Comparison of ENCODE assay signal across 2 cellular contexts in the genomic region with DNA sequence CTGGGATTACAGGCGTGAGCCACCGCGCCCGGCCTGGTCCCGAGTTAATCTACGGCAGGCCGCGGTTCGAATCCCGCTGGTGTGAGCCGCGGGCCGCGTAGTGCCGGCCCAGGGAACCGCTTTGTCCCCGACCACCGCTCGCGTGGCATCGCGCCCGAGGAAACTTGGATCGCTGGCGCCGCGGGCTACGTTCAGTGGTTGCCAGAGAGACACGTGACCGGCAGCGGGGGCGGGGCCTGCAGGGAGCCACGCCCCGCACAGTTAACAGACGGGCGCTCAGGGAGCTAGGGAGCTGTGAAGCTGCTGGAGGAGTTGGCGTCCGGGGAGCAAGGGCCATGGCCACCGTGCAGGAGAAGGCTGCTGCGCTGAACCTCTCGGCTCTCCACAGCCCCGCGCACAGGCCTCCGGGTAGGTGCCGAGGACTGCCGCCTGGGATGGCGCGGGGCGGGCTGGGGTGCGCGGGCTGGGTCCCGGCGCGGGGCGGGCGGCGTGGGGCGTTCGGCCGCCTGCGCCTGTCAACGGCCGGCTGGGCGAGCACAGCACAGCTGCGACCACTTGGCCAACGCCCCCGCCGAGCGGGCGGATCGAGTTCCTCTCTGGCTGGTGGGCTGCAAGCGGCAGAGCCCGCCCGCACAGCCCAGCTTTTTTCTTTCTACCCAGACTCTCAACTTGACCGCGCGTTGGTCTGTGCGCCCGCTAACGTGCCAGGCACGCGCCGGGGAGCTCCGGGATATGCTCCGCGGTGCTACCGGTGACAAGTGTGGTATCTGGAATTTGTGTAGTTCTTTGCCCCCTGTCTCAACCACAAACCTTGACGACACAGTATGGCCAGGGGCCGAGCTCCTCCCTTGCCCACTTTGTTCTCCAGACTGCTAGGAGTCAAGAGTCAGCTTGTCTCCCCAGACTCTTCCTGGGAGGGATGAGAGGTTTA.
TF ChIP-seq lines count a peak whose summit lies in the region.

Gene DEPDC7 (plus strand): TSS at position 258 of the 931 bp plus-strand sequence. CDS start 78 bp downstream, at position 336.

TF ChIP-seq in A549, 52 proteins besides CTCF, POLR2A, EP300 and RAD21 (continues in another document):
- TF ChIP-seq MYC (IDR thresholded peaks at IDR 0.05; ENCODE audit: borderline replicate concordance, low read length), result no peak
- no peak for TF ChIP-seq POLR2AphosphoS2 (conservative IDR thresholded peaks at IDR 0.05; ENCODE audit: low read length)
- no peak for TF ChIP-seq CBX2 (IDR thresholded peaks at IDR 0.05; ENCODE audit: borderline replicate concordance, low read depth)
- no peak for TF ChIP-seq HMGXB4 (CRISPR knock-in tag; IDR thresholded peaks at IDR 0.05; ENCODE audit: borderline replicate concordance)
- no peak for TF ChIP-seq ZFP36 (IDR thresholded peaks at IDR 0.05; ENCODE audit: borderline replicate concordance, partially characterized antibody)
- no peak for TF ChIP-seq NFE2L2 (conservative IDR thresholded peaks at IDR 0.05; ENCODE audit: low read length)
- no peak for TF ChIP-seq PBX3 (IDR thresholded peaks at IDR 0.05)
- TF ChIP-seq JUNB (IDR thresholded peaks at IDR 0.05), result no peak
- TF ChIP-seq ELK1 (IDR thresholded peaks at IDR 0.05; ENCODE audit: low read depth, low read length), result no peak
- peak; percentile 70; the same call in 1 of the 2 replicates for TF ChIP-seq RNF2 (IDR thresholded peaks at IDR 0.05; ENCODE audit: borderline replicate concordance, low read depth)
- TF ChIP-seq ZNF302 (CRISPR knock-in tag; IDR thresholded peaks at IDR 0.05), result no peak
- TF ChIP-seq NPAS2 (CRISPR knock-in tag; IDR thresholded peaks at IDR 0.05; ENCODE audit: borderline replicate concordance), result peak; percentile 36; the same call in 1 of the 2 replicates
- no peak for TF ChIP-seq CHD4 (IDR thresholded peaks at IDR 0.05; ENCODE audit: borderline replicate concordance)
- no peak for TF ChIP-seq HDAC2 (IDR thresholded peaks at IDR 0.05)
- TF ChIP-seq MAFK (IDR thresholded peaks at IDR 0.05; ENCODE audit: partially characterized antibody), result no peak
- no peak for TF ChIP-seq RCOR1 (IDR thresholded peaks at IDR 0.05; ENCODE audit: low read depth, low read length)
- no peak for TF ChIP-seq EHMT2 (IDR thresholded peaks at IDR 0.05; ENCODE audit: low read depth)
- TF ChIP-seq CEBPB (IDR thresholded peaks at IDR 0.05), result no peak
- TF ChIP-seq ZC3H11A (IDR thresholded peaks at IDR 0.05), result no peak
- TF ChIP-seq FOSL2 (IDR thresholded peaks at IDR 0.05), result no peak
- TF ChIP-seq FOSL2 (CRISPR knock-in tag; IDR thresholded peaks at IDR 0.05), result no peak
- peak in 1 of 2 experiments; percentile 38; a peak in 1 of 5 replicates for TF ChIP-seq JUN (IDR thresholded peaks at IDR 0.05)
- no peak for TF ChIP-seq CBX8 (IDR thresholded peaks at IDR 0.05)
- TF ChIP-seq, protein P1, sequence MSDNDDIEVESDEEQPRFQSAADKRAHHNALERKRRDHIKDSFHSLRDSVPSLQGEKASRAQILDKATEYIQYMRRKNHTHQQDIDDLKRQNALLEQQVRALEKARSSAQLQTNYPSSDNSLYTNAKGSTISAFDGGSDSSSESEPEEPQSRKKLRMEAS (IDR thresholded peaks at IDR 0.05), result peak; percentile 92
- no peak for TF ChIP-seq MAZ (IDR thresholded peaks at IDR 0.05; ENCODE audit: borderline replicate concordance, low read depth, low read length)
- no peak for TF ChIP-seq SREBF2 (IDR thresholded peaks at IDR 0.05)
- TF ChIP-seq E2F6 (IDR thresholded peaks at IDR 0.05; ENCODE audit: borderline replicate concordance, low read depth), result peak; percentile 97
- peak; percentile 72; the same call in 1 of the 2 replicates for TF ChIP-seq ATOH8 (CRISPR knock-in tag; IDR thresholded peaks at IDR 0.05; ENCODE audit: low read depth)
- no peak for TF ChIP-seq RFX5 (IDR thresholded peaks at IDR 0.05)
- TF ChIP-seq RARB (CRISPR knock-in tag; IDR thresholded peaks at IDR 0.05), result no peak
- TF ChIP-seq TP53 (CRISPR knock-in tag; IDR thresholded peaks at IDR 0.05), result no peak

TF ChIP-seq in HepG2, 621 proteins besides CTCF, POLR2A, EP300 and RAD21 (continues in another document):
- TF ChIP-seq SOX13 (IDR thresholded peaks at IDR 0.05), result peak; percentile 10; the same call in 1 of the 2 replicates
- peak in 1 of 2 experiments; percentile 41; a peak in 2 of 4 replicates for TF ChIP-seq SOX13 (CRISPR knock-in tag; conservative IDR thresholded peaks at IDR 0.05 in 1 of 2, IDR thresholded peaks at IDR 0.05 in 1 of 2)
- peak; percentile 62 for TF ChIP-seq TEAD3 (CRISPR knock-in tag; optimal IDR thresholded peaks at IDR 0.05; ENCODE audit: borderline replicate concordance)
- peak; percentile 70; the same call in 1 of the 2 replicates for TF ChIP-seq ZBTB38 (CRISPR knock-in tag; IDR thresholded peaks at IDR 0.05)
- no peak for TF ChIP-seq NR2F6 (IDR thresholded peaks at IDR 0.05)
- TF ChIP-seq NR2F6 (CRISPR knock-in tag; IDR thresholded peaks at IDR 0.05), result peak; percentile 75; the same call in 1 of the 2 replicates
- TF ChIP-seq TRIM24 (CRISPR knock-in tag; IDR thresholded peaks at IDR 0.05), result no peak
- TF ChIP-seq ZBTB42 (CRISPR knock-in tag; IDR thresholded peaks at IDR 0.05), result 0 out of 2 replicates have a peak, but pooled peaks have one; percentile 71
- no peak for TF ChIP-seq HIC2 (CRISPR knock-in tag; IDR thresholded peaks at IDR 0.05; ENCODE audit: low read depth)
- TF ChIP-seq ZSCAN5A (CRISPR knock-in tag; IDR thresholded peaks at IDR 0.05; ENCODE audit: borderline replicate concordance), result peak; percentile 7; the same call in 1 of the 2 replicates
- TF ChIP-seq BRCA1 (CRISPR knock-in tag; IDR thresholded peaks at IDR 0.05), result no peak; the same call in 1 of the 2 replicates
- TF ChIP-seq FOXK1 (CRISPR knock-in tag; IDR thresholded peaks at IDR 0.05; ENCODE audit: borderline replicate concordance, low read depth), result no peak
- TF ChIP-seq CBX2 (IDR thresholded peaks at IDR 0.05; ENCODE audit: low read depth, low read length), result no peak
- TF ChIP-seq CBX2 (CRISPR knock-in tag; IDR thresholded peaks at IDR 0.05; ENCODE audit: low read depth), result no peak
- TF ChIP-seq ADNP (CRISPR knock-in tag; IDR thresholded peaks at IDR 0.05), result 0 out of 2 replicates have a peak, but pooled peaks have one; percentile 86
- TF ChIP-seq MAF1 (CRISPR knock-in tag; IDR thresholded peaks at IDR 0.05; ENCODE audit: borderline replicate concordance), result peak; percentile 50; the same call in 1 of the 2 replicates
- TF ChIP-seq JUNB (CRISPR knock-in tag; IDR thresholded peaks at IDR 0.05; ENCODE audit: borderline replicate concordance), result no peak
- TF ChIP-seq ZNF205 (CRISPR knock-in tag; IDR thresholded peaks at IDR 0.05), result no peak
- TF ChIP-seq ZMAT3 (CRISPR knock-in tag; conservative IDR thresholded peaks at IDR 0.05), result peak; percentile 87
- TF ChIP-seq NFRKB (IDR thresholded peaks at IDR 0.05), result no peak
- TF ChIP-seq ZFAT (CRISPR knock-in tag; conservative IDR thresholded peaks at IDR 0.05), result no peak
- no peak for TF ChIP-seq ZNF101 (CRISPR knock-in tag; IDR thresholded peaks at IDR 0.05; ENCODE audit: borderline replicate concordance, low read depth)
- no peak for TF ChIP-seq ZBTB7A (CRISPR knock-in tag; IDR thresholded peaks at IDR 0.05)
- peak; percentile 56; the same call in 1 of the 2 replicates for TF ChIP-seq TGIF2 (CRISPR knock-in tag; IDR thresholded peaks at IDR 0.05)
- no peak for TF ChIP-seq HHEX (CRISPR knock-in tag; IDR thresholded peaks at IDR 0.05)
- TF ChIP-seq, protein P2, sequence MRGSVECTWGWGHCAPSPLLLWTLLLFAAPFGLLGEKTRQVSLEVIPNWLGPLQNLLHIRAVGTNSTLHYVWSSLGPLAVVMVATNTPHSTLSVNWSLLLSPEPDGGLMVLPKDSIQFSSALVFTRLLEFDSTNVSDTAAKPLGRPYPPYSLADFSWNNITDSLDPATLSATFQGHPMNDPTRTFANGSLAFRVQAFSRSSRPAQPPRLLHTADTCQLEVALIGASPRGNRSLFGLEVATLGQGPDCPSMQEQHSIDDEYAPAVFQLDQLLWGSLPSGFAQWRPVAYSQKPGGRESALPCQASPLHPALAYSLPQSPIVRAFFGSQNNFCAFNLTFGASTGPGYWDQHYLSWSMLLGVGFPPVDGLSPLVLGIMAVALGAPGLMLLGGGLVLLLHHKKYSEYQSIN (CRISPR knock-in tag; IDR thresholded peaks at IDR 0.05; ENCODE audit: borderline replicate concordance), result no peak
- peak; percentile 56; the same call in 1 of the 2 replicates for TF ChIP-seq KMT2B (CRISPR knock-in tag; IDR thresholded peaks at IDR 0.05)
- TF ChIP-seq JUND (CRISPR knock-in tag; IDR thresholded peaks at IDR 0.05), result no peak
- TF ChIP-seq NKX3-1 (CRISPR knock-in tag; IDR thresholded peaks at IDR 0.05), result peak; percentile 65; the same call in 1 of the 2 replicates
- TF ChIP-seq PBX3 (CRISPR knock-in tag; IDR thresholded peaks at IDR 0.05; ENCODE audit: borderline replicate concordance), result 0 out of 2 replicates have a peak, but pooled peaks have one; percentile 80
- TF ChIP-seq CCDC6 (CRISPR knock-in tag; IDR thresholded peaks at IDR 0.05), result peak; percentile 25; the same call in 1 of the 2 replicates
- peak; percentile 82 for TF ChIP-seq MXD1 (CRISPR knock-in tag; IDR thresholded peaks at IDR 0.05)
- TF ChIP-seq, protein P3, sequence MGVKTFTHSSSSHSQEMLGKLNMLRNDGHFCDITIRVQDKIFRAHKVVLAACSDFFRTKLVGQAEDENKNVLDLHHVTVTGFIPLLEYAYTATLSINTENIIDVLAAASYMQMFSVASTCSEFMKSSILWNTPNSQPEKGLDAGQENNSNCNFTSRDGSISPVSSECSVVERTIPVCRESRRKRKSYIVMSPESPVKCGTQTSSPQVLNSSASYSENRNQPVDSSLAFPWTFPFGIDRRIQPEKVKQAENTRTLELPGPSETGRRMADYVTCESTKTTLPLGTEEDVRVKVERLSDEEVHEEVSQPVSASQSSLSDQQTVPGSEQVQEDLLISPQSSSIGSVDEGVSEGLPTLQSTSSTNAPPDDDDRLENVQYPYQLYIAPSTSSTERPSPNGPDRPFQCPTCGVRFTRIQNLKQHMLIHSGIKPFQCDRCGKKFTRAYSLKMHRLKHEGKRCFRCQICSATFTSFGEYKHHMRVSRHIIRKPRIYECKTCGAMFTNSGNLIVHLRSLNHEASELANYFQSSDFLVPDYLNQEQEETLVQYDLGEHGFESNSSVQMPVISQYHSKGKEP (CRISPR knock-in tag; IDR thresholded peaks at IDR 0.05), result peak; percentile 73; the same call in 1 of the 2 replicates
- TF ChIP-seq, protein P4, sequence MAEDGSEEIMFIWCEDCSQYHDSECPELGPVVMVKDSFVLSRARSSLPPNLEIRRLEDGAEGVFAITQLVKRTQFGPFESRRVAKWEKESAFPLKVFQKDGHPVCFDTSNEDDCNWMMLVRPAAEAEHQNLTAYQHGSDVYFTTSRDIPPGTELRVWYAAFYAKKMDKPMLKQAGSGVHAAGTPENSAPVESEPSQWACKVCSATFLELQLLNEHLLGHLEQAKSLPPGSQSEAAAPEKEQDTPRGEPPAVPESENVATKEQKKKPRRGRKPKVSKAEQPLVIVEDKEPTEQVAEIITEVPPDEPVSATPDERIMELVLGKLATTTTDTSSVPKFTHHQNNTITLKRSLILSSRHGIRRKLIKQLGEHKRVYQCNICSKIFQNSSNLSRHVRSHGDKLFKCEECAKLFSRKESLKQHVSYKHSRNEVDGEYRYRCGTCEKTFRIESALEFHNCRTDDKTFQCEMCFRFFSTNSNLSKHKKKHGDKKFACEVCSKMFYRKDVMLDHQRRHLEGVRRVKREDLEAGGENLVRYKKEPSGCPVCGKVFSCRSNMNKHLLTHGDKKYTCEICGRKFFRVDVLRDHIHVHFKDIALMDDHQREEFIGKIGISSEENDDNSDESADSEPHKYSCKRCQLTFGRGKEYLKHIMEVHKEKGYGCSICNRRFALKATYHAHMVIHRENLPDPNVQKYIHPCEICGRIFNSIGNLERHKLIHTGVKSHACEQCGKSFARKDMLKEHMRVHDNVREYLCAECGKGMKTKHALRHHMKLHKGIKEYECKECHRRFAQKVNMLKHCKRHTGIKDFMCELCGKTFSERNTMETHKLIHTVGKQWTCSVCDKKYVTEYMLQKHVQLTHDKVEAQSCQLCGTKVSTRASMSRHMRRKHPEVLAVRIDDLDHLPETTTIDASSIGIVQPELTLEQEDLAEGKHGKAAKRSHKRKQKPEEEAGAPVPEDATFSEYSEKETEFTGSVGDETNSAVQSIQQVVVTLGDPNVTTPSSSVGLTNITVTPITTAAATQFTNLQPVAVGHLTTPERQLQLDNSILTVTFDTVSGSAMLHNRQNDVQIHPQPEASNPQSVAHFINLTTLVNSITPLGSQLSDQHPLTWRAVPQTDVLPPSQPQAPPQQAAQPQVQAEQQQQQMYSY (CRISPR knock-in tag; IDR thresholded peaks at IDR 0.05), result peak; percentile 43; the same call in 1 of the 2 replicates
- peak; percentile 23; the same call in 1 of the 2 replicates for TF ChIP-seq ZNF598 (CRISPR knock-in tag; IDR thresholded peaks at IDR 0.05; ENCODE audit: borderline replicate concordance)
- TF ChIP-seq ZNF790 (CRISPR knock-in tag; IDR thresholded peaks at IDR 0.05; ENCODE audit: borderline replicate concordance), result peak; percentile 40; the same call in 1 of the 2 replicates
